ENCODE assay signal across 8 cellular contexts in the genomic region with DNA sequence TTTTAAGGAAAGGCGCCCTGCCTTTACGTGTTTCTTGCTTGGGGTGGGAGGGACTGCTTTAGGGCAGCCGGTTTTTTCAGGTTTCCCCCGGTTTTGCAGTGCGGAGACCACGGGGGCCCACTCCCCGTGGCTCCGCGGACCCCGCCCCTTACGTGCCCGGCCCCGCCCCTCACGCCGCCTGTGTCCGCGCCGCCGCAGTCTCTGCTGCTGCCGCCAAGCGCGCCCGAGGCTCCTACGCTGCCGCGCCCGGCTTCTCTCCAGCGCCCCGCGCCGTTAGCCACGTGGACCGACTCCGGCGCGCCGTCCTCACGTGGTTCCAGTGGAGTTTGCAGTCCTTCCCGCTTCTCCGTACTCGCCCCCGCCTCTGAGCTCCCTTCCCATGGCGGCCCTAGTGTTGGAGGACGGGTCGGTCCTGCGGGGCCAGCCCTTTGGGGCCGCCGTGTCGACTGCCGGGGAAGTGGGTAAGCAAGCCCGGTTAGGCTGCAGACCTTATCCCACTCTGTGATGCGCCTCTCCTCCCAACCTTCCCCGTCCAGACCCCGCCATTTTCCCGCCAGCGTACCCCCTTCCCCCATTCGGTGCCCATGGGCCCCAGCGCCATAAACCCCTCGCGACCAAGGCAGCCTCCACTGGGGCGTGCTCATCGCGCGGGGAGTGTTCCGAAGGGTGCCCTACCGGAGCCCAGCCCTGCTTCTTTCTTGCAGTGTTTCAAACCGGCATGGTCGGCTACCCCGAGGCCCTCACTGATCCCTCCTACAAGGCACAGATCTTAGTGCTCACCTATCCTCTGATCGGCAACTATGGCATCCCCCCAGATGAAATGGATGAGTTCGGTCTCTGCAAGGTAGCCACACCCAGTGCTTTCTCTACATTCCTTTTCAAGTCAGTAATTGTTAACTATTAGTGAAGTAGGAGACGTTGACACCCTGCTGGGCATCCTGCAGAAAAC. TPM values are rescaled to one million over a fixed set of nuclear protein-coding genes. Genes with fewer than 3 reads are reported as not detected.
DNase-seq lines count a peak whose midpoint lies in the region; ATAC-seq, FAIRE-seq and TF ChIP-seq lines count a peak whose summit lies in the region.

A gene (plus strand): TSS at position 197 of the 949 bp plus-strand sequence. CDS start 183 bp downstream, at position 380.

- H3K36me3 ChIP-seq in left ventricle myocardium inferior, result peaks cover 38% of the 10 kb centered on the region

- peak; percentile 76 for ATAC-seq in HG02763 (IDR thresholded peaks at IDR 0.05; ENCODE audit: unreplicated experiment)

- intact Hi-C loops in left ventricle myocardium inferior (cut with micrococcal nuclease), result loop anchor here (10.0 kb wide), 1 partner anchor 123 kb away; no protein-coding TSS in a partner anchor

- H3K9me3 ChIP-seq in left ventricle myocardium inferior (replicated peaks), result no peaks in the 10 kb centered on the region

- H3K27me3 ChIP-seq in left ventricle myocardium inferior (ENCODE audit: low read depth), result no peaks in the 10 kb centered on the region

- peak; percentile 5 for DNase-seq in NCI-H1436 treated with DMSO at 0.1 percent for 48 hours (lab: John Stamatoyannopoulos, UW)
- DNase-seq in amniotic stem cell (lab: John Stamatoyannopoulos, UW), result peak; percentile 69
- DNase-seq in left ventricle myocardium inferior, result peak; percentile 89
- DNase-seq in pulmonary artery endothelial cell (ENCODE audit: low read depth, low spot score), result peak; percentile 49
- DNase-seq in urothelium cell line (ENCODE audit: low spot score), result peak; percentile 97

- no peaks in the 10 kb centered on the region for H3K9me3 Mint-ChIP-seq in T-helper 1 cell treated with Interleukin-12 subunit alpha and Interleukin-12 subunit beta and Interleukin-4 antibody, amounts not matched to agents 30 μg/mL and 1 μg/mL, for 36 hours

- peak within 1 kb of the TSS; percentile 93 for H3K27ac Mint-ChIP-seq in T-helper 1 cell treated with Interleukin-12 subunit alpha and Interleukin-12 subunit beta and Interleukin-4 antibody, amounts not matched to agents 30 μg/mL and 1 μg/mL, for 36 hours

- H3K4me3 ChIP-seq in left ventricle myocardium inferior, result peak within 1 kb of the TSS; percentile 80

- H3K4me1 Mint-ChIP-seq in T-helper 1 cell treated with Interleukin-12 subunit alpha and Interleukin-12 subunit beta and Interleukin-4 antibody, amounts not matched to agents 30 μg/mL and 1 μg/mL, for 36 hours (ENCODE audit: low read depth), result peaks cover 37% of the 10 kb centered on the region

- TF ChIP-seq CTCF in GM12874 (IDR thresholded peaks at IDR 0.05; ENCODE audit: insufficient read depth, low read depth, low read length) (peak; percentile 21; the same call in 1 of the 2 replicates), left ventricle myocardium inferior (IDR thresholded peaks at IDR 0.05; ENCODE audit: borderline replicate concordance) (peak; percentile 54)

- H3K27ac ChIP-seq in left ventricle myocardium inferior (replicated peaks), result peak within 1 kb of the TSS; percentile 78

- H3K4me1 ChIP-seq in left ventricle myocardium inferior, result peaks cover 38% of the 10 kb centered on the region

- peak within 1 kb of the TSS; percentile 95 for H3K4me3 Mint-ChIP-seq in T-helper 1 cell treated with Interleukin-12 subunit alpha and Interleukin-12 subunit beta and Interleukin-4 antibody, amounts not matched to agents 30 μg/mL and 1 μg/mL, for 36 hours

- no peaks in the 10 kb centered on the region for H3K27me3 Mint-ChIP-seq in T-helper 1 cell treated with Interleukin-12 subunit alpha and Interleukin-12 subunit beta and Interleukin-4 antibody, amounts not matched to agents 30 μg/mL and 1 μg/mL, for 36 hours (ENCODE audit: low read depth)

- peaks cover 30% of the 10 kb centered on the region for H3K36me3 Mint-ChIP-seq in T-helper 1 cell treated with Interleukin-12 subunit alpha and Interleukin-12 subunit beta and Interleukin-4 antibody, amounts not matched to agents 30 μg/mL and 1 μg/mL, for 36 hours (ENCODE audit: low read depth)

- peak; percentile 55 for FAIRE-seq in urothelium cell line (lab: Jason Lieb, UNC)

RNA-seq across cellular contexts. Expression of the gene that starts here (rescaled TPM):
- total RNA-seq in left ventricle myocardium inferior (7.7 TPM), pulmonary artery endothelial cell (62.4 and 62.8 TPM in 2 replicates)

Comparison
In these comparisons a context has a peak if more than half of its experiments do, and no peak if none do; other contexts are left out.
1. Peak in every context shown above with its lines: DNase-seq, ATAC-seq, H3K4me3 ChIP-seq and H3K27ac ChIP-seq.
2. DNase-seq: peak in every context shown above with its lines; median percentile 97 in urothelium cell line; 89 in left ventricle myocardium inferior; 69 in amniotic stem cell; 49 in pulmonary artery endothelial cell; 5 in NCI-H1436 treated with DMSO at 0.1 percent for 48 hours.